ENCODE assay signal across 23 cellular contexts in genomic region chr1:55006931-55007330, GRCh38. TPM values are rescaled to one million over a fixed set of nuclear protein-coding genes. Genes with fewer than 3 reads are reported as not detected.
A peak's percentile ranks its signal among the peaks of the same experiment; 100 is the strongest.
DNase-seq lines count a peak whose midpoint lies in the region; ATAC-seq, FAIRE-seq and TF ChIP-seq lines count a peak whose summit lies in the region.
"Had no signal": no experiment of that assay in that cellular context is flagged by ENCODE, and none has a peak within 500 bp of the region (broad histone marks: within the 10 kb centered on the region; RNA-seq: fewer than 3 reads in every experiment).

No MANE protein-coding gene starts in this region.

- no peaks in the 10 kb centered on the region for H3K9me1 ChIP-seq in K562 (ENCODE audit: control insufficient read depth, insufficient read depth, low read length)

- no peaks in the 10 kb centered on the region for H3K9me3 ChIP-seq in K562 (replicated peaks; ENCODE audit: control insufficient read depth, insufficient read depth, low read depth, low read length)
- H3K9me3 ChIP-seq in neuronal stem cell (replicated peaks in 1 of 2; ENCODE audit: control insufficient read depth in 2 of 2, insufficient read depth in 1 of 2, low read depth in 1 of 2, low read length in 2 of 2), result peaks cover 0 to 3% of the 10 kb centered on the region in 2 donors
- H3K9me3 ChIP-seq in aorta (ENCODE audit: control insufficient read depth, low read length), result no peaks in the 10 kb centered on the region
- H3K9me3 ChIP-seq in left lung, result no peaks in the 10 kb centered on the region
- H3K9me3 ChIP-seq: A549, BE2C had no signal

- H4K20me1 ChIP-seq in K562 (replicated peaks; ENCODE audit: control insufficient read depth, insufficient read depth, low read length), result no peaks in the 10 kb centered on the region
- H4K20me1 ChIP-seq: BLaER1 treated with 17β-estradiol and CSF1 and Interleukin-3, amounts not matched to agents 10 nM and 100 nM had no signal

- no TSS peak for BruUV-seq in K562 (replicated peaks; lab: Mats Ljungman, UMichigan)

- H3K4me1 ChIP-seq in K562 (replicated peaks in 1 of 2; ENCODE audit: control insufficient read depth in 2 of 2, insufficient read depth in 2 of 2, low read length in 2 of 2) (no peaks in the 10 kb centered on the region), neuronal stem cell (ENCODE audit: control insufficient read depth in 2 of 2, insufficient read depth in 1 of 2, low read depth in 1 of 2, low read length in 2 of 2) (no peaks in the 10 kb centered on the region), aorta (ENCODE audit: control insufficient read depth in 1 of 2, insufficient read depth in 2 of 2, low read length in 2 of 2) (no peaks in the 10 kb centered on the region), left lung (no peaks in the 10 kb centered on the region)
- H3K4me1 ChIP-seq: A549, BE2C had no signal

- no peak overlapping the region for H3K23ac ChIP-seq in neuronal stem cell (ENCODE audit: low read depth, low read length, poor library complexity)

- peak overlapping the region; percentile 54 for H2BK5ac ChIP-seq in neuronal stem cell (ENCODE audit: low read length)

- H3K18ac ChIP-seq in neuronal stem cell (ENCODE audit: low read length), result no peak overlapping the region

- H2AK5ac ChIP-seq in neuronal stem cell (ENCODE audit: low read depth, low read length), result no peak overlapping the region

- no peak for TF ChIP-seq POLR2A in K562 (conservative IDR thresholded peaks at IDR 0.05)

- in situ Hi-C loops in K562 (cut with MboI), result no loop called here

- H3K9ac ChIP-seq in K562 (ENCODE audit: insufficient read depth in 1 of 2, low read depth in 2 of 2, low read length in 2 of 2) (no peak overlapping the region), neuronal stem cell (ENCODE audit: low read depth, low read length, poor library complexity) (no peak overlapping the region)
- H3K9ac ChIP-seq: BLaER1 treated with 17β-estradiol and CSF1 and Interleukin-3, amounts not matched to agents 10 nM and 100 nM had no signal

- no peak overlapping the region for H2BK15ac ChIP-seq in neuronal stem cell (ENCODE audit: low read length)

- FAIRE-seq in K562 (lab: Jason Lieb, UNC), result no peak
- FAIRE-seq: A549, D721Med, GM12878 had no signal

- H2AFZ ChIP-seq in K562 (ENCODE audit: low read depth, low read length), result no peak overlapping the region
- no peak overlapping the region for H2AFZ ChIP-seq in neuronal stem cell (ENCODE audit: low read length)
- H2AFZ ChIP-seq: GM23338 had no signal

- H2BK120ac ChIP-seq in neuronal stem cell (ENCODE audit: low read depth, low read length), result no peak overlapping the region

- H4K8ac ChIP-seq in neuronal stem cell (ENCODE audit: low read depth, low read length), result no peak overlapping the region

- H4K91ac ChIP-seq in neuronal stem cell (ENCODE audit: low read depth, low read length, poor library complexity), result no peak overlapping the region

- no peak overlapping the region for H3K4me3 Mint-ChIP-seq in HFFc6
- H3K4me3 Mint-ChIP-seq: CD14-positive monocyte; CD4-positive, alpha-beta T cell; CD8-positive, alpha-beta memory T cell; GM23338; H9 had no signal

- TF ChIP-seq CTCF in HFFc6 (IDR thresholded peaks at IDR 0.05), result no peak
- no peak for TF ChIP-seq CTCF in K562 (IDR thresholded peaks at IDR 0.05 in 2 of 3, conservative IDR thresholded peaks at IDR 0.05 in 1 of 3; ENCODE audit: insufficient read depth in 2 of 3, low read depth in 1 of 3, low read length in 3 of 3)
- TF ChIP-seq CTCF in left lung (IDR thresholded peaks at IDR 0.05), result no peak

- no peak for TF ChIP-seq EP300 in K562 (IDR thresholded peaks at IDR 0.05; ENCODE audit: low read length)

- H3K27me3 ChIP-seq in K562 (ENCODE audit: control insufficient read depth in 2 of 2, insufficient read depth in 2 of 2, low read length in 2 of 2) (peaks cover 0 to 19% of the 10 kb centered on the region in 2 experiments; a peak in 2 of 5 replicates), neuronal stem cell (ENCODE audit: control insufficient read depth in 3 of 3, insufficient read depth in 3 of 3, low read depth in 1 of 3, low read length in 3 of 3) (peaks cover 0 to 11% (median 0%) of the 10 kb centered on the region in 3 experiments), aorta (ENCODE audit: control insufficient read depth in 1 of 2, insufficient read depth in 2 of 2, low read length in 1 of 2) (no peaks in the 10 kb centered on the region), left lung (no peaks in the 10 kb centered on the region)
- H3K27me3 ChIP-seq: BE2C; BLaER1 treated with 17β-estradiol and CSF1 and Interleukin-3, amounts not matched to agents 10 nM and 100 nM had no signal

- ATAC-seq in K562, result peak; percentile 30; the same call in 2 of the 3 replicates
- no peak for ATAC-seq in aorta (ENCODE audit: low FRiP score)
- no peak for ATAC-seq in left lung
- ATAC-seq in Right ventricle myocardium inferior, result no peak
- no peak for ATAC-seq in HG03025 (IDR thresholded peaks at IDR 0.05; ENCODE audit: low FRiP score, unreplicated experiment)
- ATAC-seq: A549, GM12878, GM23338, HCT116 had no signal

- H3K36me3 Mint-ChIP-seq in HFFc6 (ENCODE audit: low read depth), result 0 out of 2 replicates have a peak, but pooled peaks cover 5% of the 10 kb centered on the region
- H3K36me3 Mint-ChIP-seq: CD14-positive monocyte; CD8-positive, alpha-beta memory T cell had no signal

- H3K9me3 Mint-ChIP-seq in HFFc6, result no peaks in the 10 kb centered on the region
- H3K9me3 Mint-ChIP-seq: CD4-positive, alpha-beta T cell; CD8-positive, alpha-beta memory T cell had no signal

- no peaks in the 10 kb centered on the region for H3K79me2 ChIP-seq in K562 (ENCODE audit: control insufficient read depth, insufficient read depth, low read length)

- H3K79me1 ChIP-seq in neuronal stem cell (ENCODE audit: low read depth, low read length), result no peaks in the 10 kb centered on the region

- no peak overlapping the region for H2BK12ac ChIP-seq in neuronal stem cell (ENCODE audit: low read length)

- DNase-seq in HFFc6 (no peak), K562 (ENCODE audit: extremely low read depth in 1 of 4, low spot score in 3 of 4) (no peak), neuronal stem cell (ENCODE audit: low spot score) (no peak), aorta (peak; percentile 25 to 61), left lung (no peak), Right ventricle myocardium inferior (ENCODE audit: missing footprints) (no peak)
- DNase-seq: AML-193; BE2C; CD4-positive, alpha-beta T cell; CD8-positive, alpha-beta memory T cell; DMS 273 treated with DMSO at 0.1 percent for 48 hours; DMS79; GDM1; H9 had no signal

- H3K36me3 ChIP-seq in K562 (ENCODE audit: control insufficient read depth, insufficient read depth, low read length) (no peaks in the 10 kb centered on the region), neuronal stem cell (replicated peaks in 1 of 2; ENCODE audit: control insufficient read depth in 2 of 2, insufficient read depth in 2 of 2, low read length in 2 of 2) (no peaks in the 10 kb centered on the region), aorta (ENCODE audit: control insufficient read depth in 1 of 2, insufficient read depth in 2 of 2, low read length in 1 of 2) (no peaks in the 10 kb centered on the region), left lung (no peaks in the 10 kb centered on the region)
- H3K36me3 ChIP-seq: BE2C; BLaER1 treated with 17β-estradiol and CSF1 and Interleukin-3, amounts not matched to agents 10 nM and 100 nM had no signal

- no peak overlapping the region for H3K4me2 ChIP-seq in K562 (ENCODE audit: insufficient read depth, low read length)
- no peak overlapping the region for H3K4me2 ChIP-seq in neuronal stem cell (ENCODE audit: insufficient read depth, low read length, poor library complexity, severe bottlenecking)
- H3K4me2 ChIP-seq: A549; BLaER1 treated with 17β-estradiol and CSF1 and Interleukin-3, amounts not matched to agents 10 nM and 100 nM; GM23338 had no signal

- H3K27ac Mint-ChIP-seq in HFFc6, result peak overlapping the region; percentile 86
- H3K27ac Mint-ChIP-seq: CD4-positive, alpha-beta T cell; GM23338; H9 had no signal

- H3K14ac ChIP-seq in neuronal stem cell (ENCODE audit: low read length), result no peak overlapping the region

- intact Hi-C loops in K562 (cut with micrococcal nuclease) (no loop called here), aorta (cut with DNase I) (no loop called here), left lung (cut with DNase I) (no loop called here), Right ventricle myocardium inferior (cut with DNase I) (no loop called here)

- H3K4me1 Mint-ChIP-seq in HFFc6 (ENCODE audit: low read depth), result peaks cover 24% of the 10 kb centered on the region
- H3K4me1 Mint-ChIP-seq: CD14-positive monocyte; CD8-positive, alpha-beta memory T cell had no signal

- POLR2A ChIA-PET in K562 (lab: Yijun Ruan, JAX), result interaction anchor here (1.3 kb wide), 1 partner anchor 9 kb away, joined by 3 read pairs; no protein-coding TSS in a partner anchor

- CTCF ChIA-PET in K562 (lab: Yijun Ruan, JAX; ENCODE audit: low intra/inter-chr PET ratio), result no interaction called here

- H3K4me3 ChIP-seq in K562 (no peak overlapping the region), neuronal stem cell (ENCODE audit: low read length in 2 of 2) (no peak overlapping the region), aorta (ENCODE audit: low read length in 2 of 2) (no peak overlapping the region), left lung (no peak overlapping the region)
- H3K4me3 ChIP-seq: A549; BLaER1 treated with 17β-estradiol and CSF1 and Interleukin-3, amounts not matched to agents 10 nM and 100 nM; GM12878; GM23338 had no signal

- no peak for TF ChIP-seq RAD21 in K562 (CRISPR knock-in tag; conservative IDR thresholded peaks at IDR 0.05 in 1 of 2, IDR thresholded peaks at IDR 0.05 in 1 of 2)

- H3K27ac ChIP-seq in K562 (ENCODE audit: extremely low read depth, low read depth, low read length) (no peak overlapping the region), neuronal stem cell (replicated peaks; ENCODE audit: low read length) (no peak overlapping the region), aorta (ENCODE audit: low read depth in 1 of 2, low read length in 2 of 2) (no peak overlapping the region), left lung (no peak overlapping the region)
- H3K27ac ChIP-seq: A549; BLaER1 treated with 17β-estradiol and CSF1 and Interleukin-3, amounts not matched to agents 10 nM and 100 nM had no signal

- 12% methylated on average over 11 of the region's 12 CpGs for WGBS in K562 (ENCODE audit: insufficient coverage, low coverage, missing lambda C conversion rate)
- no CpG with 5 or more reads among the region's 12 CpGs for WGBS in neuronal stem cell (ENCODE audit: extremely low coverage in 2 of 2, insufficient read length in 2 of 2, insufficient replicate concordance in 1 of 2), 2 donors
- WGBS in aorta, 2 donors, result 95 to 96% methylated on average over 12 of the region's 12 CpGs

- no peak overlapping the region for H3K4ac ChIP-seq in neuronal stem cell (ENCODE audit: low read length)

- H3K27me3 Mint-ChIP-seq in HFFc6 (ENCODE audit: insufficient read depth), result peaks cover 2% of the 10 kb centered on the region; the same call in 1 of the 2 replicates
- H3K27me3 Mint-ChIP-seq: CD4-positive, alpha-beta T cell had no signal

RNA-seq across cellular contexts. Expression of gene BSND, which starts 8.2 kb away (rescaled TPM):
- not detected for total RNA-seq in HFFc6 (2021; fragmentation: NEBNext Ultra II Directional; extraction: Animal tissue kit (Norgen Biotek cat#: 25700))
- not detected in 2 replicates for total RNA-seq in K562 (2011; cell fraction: chromatin; rRNA removed; ENCODE audit: low replicate concordance)
- total RNA-seq in K562 (2011; cell fraction: nucleolus; rRNA removed), result not detected in 2 replicates
- total RNA-seq in K562 (2011; cell fraction: nucleoplasm; rRNA removed), result not detected in 2 replicates
- not detected in 2 replicates for total RNA-seq in K562 (2014; rRNA removed)
- total RNA-seq in K562 (2014; rRNA removed; fragmentation: Illumina TruSeq; extraction: Trizol), result not detected in 2 replicates
- total RNA-seq in K562 (2015; rRNA removed; fragmentation: Illumina TruSeq; extraction: Trizol), result not detected in 2 replicates
- total RNA-seq in K562 (2021), result not detected in 2 replicates
- polyA plus RNA-seq in K562 (2011; rRNA removed), result not detected in 2 replicates
- 0.01 TPM in 1 of 2 replicates, not detected in the other for polyA plus RNA-seq in K562 (2011; cell fraction: cytosol; rRNA removed)
- polyA plus RNA-seq in K562 (2011; cell fraction: nucleus; rRNA removed), result not detected in 2 replicates
- polyA plus RNA-seq in K562 (2012), result 0.01 TPM in 1 of 2 replicates, not detected in the other
- not detected in 2 replicates for polyA plus RNA-seq in K562 (2014; fragmentation: Illumina TruSeq; extraction: Trizol)
- polyA plus RNA-seq in K562 (2014; fragmentation: Nextera tagmentation; extraction: Ambion mirVana), result not detected
- not detected in 2 replicates for polyA plus RNA-seq in K562 (2014; rRNA removed)
- not detected in 2 replicates for polyA minus RNA-seq in K562 (2011; rRNA and poly(A)+ RNA removed)
- polyA minus RNA-seq in K562 (2011; cell fraction: cytosol; rRNA and poly(A)+ RNA removed), result not detected in 2 replicates
- polyA minus RNA-seq in K562 (2011; cell fraction: nucleus; rRNA and poly(A)+ RNA removed), result not detected in 2 replicates
- polyA plus RNA-seq in neuronal stem cell (2013, experiment 1 of 2), result not detected
- polyA plus RNA-seq in neuronal stem cell (2013, experiment 2 of 2), result 0.01 TPM
- total RNA-seq in aorta, result not detected
- not detected for polyA plus RNA-seq in aorta
- not detected for total RNA-seq in left lung
- not detected for total RNA-seq in Right ventricle myocardium inferior
- total RNA-seq: CD4-positive, alpha-beta T cell; CD8-positive, alpha-beta memory T cell; GM12878; H4 had no signal
- polyA plus RNA-seq: A549; CD14-positive monocyte; CD8-positive, alpha-beta memory T cell; GM12878 had no signal

RNA-seq across cellular contexts. Expression of gene TMEM61, which starts 26.5 kb away (rescaled TPM):
- not detected for total RNA-seq in HFFc6 (2021; fragmentation: NEBNext Ultra II Directional; extraction: Animal tissue kit (Norgen Biotek cat#: 25700))
- total RNA-seq in K562 (2011; cell fraction: chromatin; rRNA removed; ENCODE audit: low replicate concordance), result not detected in 2 replicates
- not detected in 2 replicates for total RNA-seq in K562 (2011; cell fraction: nucleolus; rRNA removed)
- total RNA-seq in K562 (2011; cell fraction: nucleoplasm; rRNA removed), result not detected in 2 replicates
- not detected in 2 replicates for total RNA-seq in K562 (2014; rRNA removed)
- not detected in 2 replicates for total RNA-seq in K562 (2014; rRNA removed; fragmentation: Illumina TruSeq; extraction: Trizol)
- not detected in 2 replicates for total RNA-seq in K562 (2015; rRNA removed; fragmentation: Illumina TruSeq; extraction: Trizol)
- not detected in 2 replicates for total RNA-seq in K562 (2021)
- not detected in 2 replicates for polyA plus RNA-seq in K562 (2011; rRNA removed)
- not detected in 2 replicates for polyA plus RNA-seq in K562 (2011; cell fraction: cytosol; rRNA removed)
- polyA plus RNA-seq in K562 (2011; cell fraction: nucleus; rRNA removed), result not detected in 2 replicates
- polyA plus RNA-seq in K562 (2012), result not detected in 2 replicates
- not detected in 2 replicates for polyA plus RNA-seq in K562 (2014; fragmentation: Illumina TruSeq; extraction: Trizol)
- not detected for polyA plus RNA-seq in K562 (2014; fragmentation: Nextera tagmentation; extraction: Ambion mirVana)
- polyA plus RNA-seq in K562 (2014; rRNA removed), result not detected in 2 replicates
- polyA minus RNA-seq in K562 (2011; rRNA and poly(A)+ RNA removed), result not detected in 2 replicates
- not detected in 2 replicates for polyA minus RNA-seq in K562 (2011; cell fraction: cytosol; rRNA and poly(A)+ RNA removed)
- not detected in 2 replicates for polyA minus RNA-seq in K562 (2011; cell fraction: nucleus; rRNA and poly(A)+ RNA removed)
- polyA plus RNA-seq in neuronal stem cell (2013, experiment 1 of 2), result not detected
- polyA plus RNA-seq in neuronal stem cell (2013, experiment 2 of 2), result 0.04 TPM
- total RNA-seq in aorta, result 1 to 10 TPM; 1.3 to 5.6 TPM
- polyA plus RNA-seq in aorta, result 1 to 10 TPM in 1 of 2 donors, under 1 TPM in 1; 0.38 to 3.0 TPM
- 1 to 10 TPM; 1.5 to 1.6 TPM for total RNA-seq in left lung
- total RNA-seq in Right ventricle myocardium inferior, result not detected
- total RNA-seq: CD4-positive, alpha-beta T cell; CD8-positive, alpha-beta memory T cell; GM12878 had no signal
- polyA plus RNA-seq: CD14-positive monocyte; CD8-positive, alpha-beta memory T cell; GM12878 had no signal

RNA-seq across cellular contexts. Expression of gene PCSK9, which starts 32.4 kb away (rescaled TPM):
- under 1 TPM in 2 of 6 experiments, not detected in 4; 0.05 TPM for total RNA-seq in HFFc6 (2021; fragmentation: NEBNext Ultra II Directional; extraction: Animal tissue kit (Norgen Biotek cat#: 25700))
- total RNA-seq in K562 (2011; cell fraction: chromatin; rRNA removed; ENCODE audit: low replicate concordance), result 22.6 and 51.1 TPM in 2 replicates
- total RNA-seq in K562 (2011; cell fraction: nucleolus; rRNA removed), result 61.6 and 67.9 TPM in 2 replicates
- 42.1 and 42.2 TPM in 2 replicates for total RNA-seq in K562 (2011; cell fraction: nucleoplasm; rRNA removed)
- 46.0 and 70.3 TPM in 2 replicates for total RNA-seq in K562 (2014; rRNA removed)
- total RNA-seq in K562 (2014; rRNA removed; fragmentation: Illumina TruSeq; extraction: Trizol), result 6.6 and 10.2 TPM in 2 replicates
- 24.7 and 26.1 TPM in 2 replicates for total RNA-seq in K562 (2015; rRNA removed; fragmentation: Illumina TruSeq; extraction: Trizol)
- 58.6 and 66.9 TPM in 2 replicates for total RNA-seq in K562 (2021)
- 11.2 and 55.2 TPM in 2 replicates for polyA plus RNA-seq in K562 (2011; rRNA removed)
- 21.6 and 35.4 TPM in 2 replicates for polyA plus RNA-seq in K562 (2011; cell fraction: cytosol; rRNA removed)
- polyA plus RNA-seq in K562 (2011; cell fraction: nucleus; rRNA removed), result 69.1 and 116 TPM in 2 replicates
- 80.4 and 94.8 TPM in 2 replicates for polyA plus RNA-seq in K562 (2012)
- 25.7 and 32.4 TPM in 2 replicates for polyA plus RNA-seq in K562 (2014; fragmentation: Illumina TruSeq; extraction: Trizol)
- 1 to 10 TPM; 3.2 to 4.3 TPM for polyA plus RNA-seq in K562 (2014; fragmentation: Nextera tagmentation; extraction: Ambion mirVana)
- polyA plus RNA-seq in K562 (2014; rRNA removed), result 37.9 and 43.9 TPM in 2 replicates
- polyA minus RNA-seq in K562 (2011; rRNA and poly(A)+ RNA removed), result 7.4 and 16.4 TPM in 2 replicates
- 12.9 and 44.1 TPM in 2 replicates for polyA minus RNA-seq in K562 (2011; cell fraction: cytosol; rRNA and poly(A)+ RNA removed)
- 17.9 and 38.1 TPM in 2 replicates for polyA minus RNA-seq in K562 (2011; cell fraction: nucleus; rRNA and poly(A)+ RNA removed)
- polyA plus RNA-seq in neuronal stem cell (2013, experiment 1 of 2), result 17.1 TPM
- 16.2 TPM for polyA plus RNA-seq in neuronal stem cell (2013, experiment 2 of 2)
- total RNA-seq in aorta, result under 1 TPM; 0.13 to 0.42 TPM
- under 1 TPM in 1 of 2 donors, not detected in 1; 0.38 TPM for polyA plus RNA-seq in aorta
- total RNA-seq in left lung, result 10 to 100 TPM; 18.7 to 55.0 TPM
- not detected for total RNA-seq in Right ventricle myocardium inferior
- total RNA-seq: CD4-positive, alpha-beta T cell; CD8-positive, alpha-beta memory T cell had no signal
- polyA plus RNA-seq: CD14-positive monocyte; CD8-positive, alpha-beta memory T cell had no signal

Comparison
In these comparisons a context has a peak if more than half of its experiments do, and no peak if none do; other contexts are left out.
1. DNase-seq: peak in aorta (2 of 2); none in HFFc6 (single experiment), K562 (0 of 4), neuronal stem cell (single experiment), left lung (0 of 2) and Right ventricle myocardium inferior (single experiment).